21 cellular contexts compared by ENCODE assay signal in genomic region chr20:8621021-8621420, GRCh38.
"Had no signal": no experiment of that assay in that cellular context is flagged by ENCODE, and none has a peak within 500 bp of the region (broad histone marks: within the 10 kb centered on the region; RNA-seq: fewer than 3 reads in every experiment).

No MANE protein-coding gene starts in this region.

- H3K36me3 Mint-ChIP-seq: activated naive CD8-positive, alpha-beta T cell treated with anti-CD3 and anti-CD28 coated beads for 36 hours; natural killer cell; stimulated activated memory B cell treated with anti-CD40 and anti-IgM and Interleukin-4, amounts not matched to agents 10 μg/mL and 1 μg/mL and 100 μg/mL, for 72 hours had no signal

- H3K27me3 Mint-ChIP-seq: activated naive CD8-positive, alpha-beta T cell treated with anti-CD3 and anti-CD28 coated beads for 36 hours; stimulated activated memory B cell treated with anti-CD40 and anti-IgM and Interleukin-4, amounts not matched to agents 10 μg/mL and 1 μg/mL and 100 μg/mL, for 72 hours had no signal

- H3K9me3 Mint-ChIP-seq: activated naive CD8-positive, alpha-beta T cell treated with anti-CD3 and anti-CD28 coated beads for 36 hours; activated T-cell treated with anti-CD3 and anti-CD28 coated beads, Interleukin-2, amount 50 U/mL, for 4 hours; natural killer cell; stimulated activated memory B cell treated with anti-CD40 and anti-IgM and Interleukin-4, amounts not matched to agents 10 μg/mL and 1 μg/mL and 100 μg/mL, for 72 hours had no signal

- ATAC-seq: activated T-cell treated with anti-CD3 and anti-CD28 coated beads, Interleukin-2, amount 50 U/mL, for 4 hours; foreskin keratinocyte; natural killer cell; sciatic nerve; stimulated activated memory B cell treated with anti-CD40 and anti-IgM and Interleukin-4, amounts not matched to agents 10 μg/mL and 1 μg/mL and 100 μg/mL, for 72 hours had no signal

- H3K27ac Mint-ChIP-seq: activated naive CD8-positive, alpha-beta T cell treated with anti-CD3 and anti-CD28 coated beads for 36 hours; natural killer cell; stimulated activated memory B cell treated with anti-CD40 and anti-IgM and Interleukin-4, amounts not matched to agents 10 μg/mL and 1 μg/mL and 100 μg/mL, for 72 hours had no signal

- H3K4me3 ChIP-seq: stomach, suprapubic skin, tibial nerve had no signal

- H3K4me3 Mint-ChIP-seq: activated naive CD8-positive, alpha-beta T cell treated with anti-CD3 and anti-CD28 coated beads for 36 hours; activated T-cell treated with anti-CD3 and anti-CD28 coated beads, Interleukin-2, amount 50 U/mL, for 4 hours; natural killer cell; stimulated activated memory B cell treated with anti-CD40 and anti-IgM and Interleukin-4, amounts not matched to agents 10 μg/mL and 1 μg/mL and 100 μg/mL, for 72 hours had no signal

- DNase-seq: activated CD4-positive, alpha-beta T cell treated with anti-CD3 and anti-CD28 coated beads for 4 hours; activated CD4-positive, alpha-beta T cell treated with anti-CD3 and anti-CD28 coated beads, Interleukin-2, amount 50 U/mL, for 48 hours; activated CD4-positive, CD25-positive, alpha-beta regulatory T cell; activated CD8-positive, alpha-beta memory T cell treated with anti-CD3 and anti-CD28 coated beads, Interleukin-2, amount 50 U/mL, for 48 hours; activated naive CD4-positive, alpha-beta T cell treated with Interleukin-2 at 50 U/mL for 16 hours; activated naive CD8-positive, alpha-beta T cell treated with anti-CD3 and anti-CD28 coated beads for 36 hours; activated T-cell treated with anti-CD3 and anti-CD28 coated beads, Interleukin-2, amount 50 U/mL, for 4 hours; central memory CD4-positive, alpha-beta T cell; dermis blood vessel endothelial cell; effector memory CD4-positive, alpha-beta T cell; foreskin keratinocyte; hypothalamus; midbrain; natural killer cell; small intestine; stimulated activated CD4-positive, alpha-beta T cell treated with anti-CD3 and anti-CD28 coated beads, Interleukin-2, amount 100 ng/mL, for 24 hours; stomach had no signal

- H3K4me1 ChIP-seq: foreskin keratinocyte, suprapubic skin, tibial nerve had no signal

- H3K4me1 Mint-ChIP-seq: activated naive CD8-positive, alpha-beta T cell treated with anti-CD3 and anti-CD28 coated beads for 36 hours; stimulated activated memory B cell treated with anti-CD40 and anti-IgM and Interleukin-4, amounts not matched to agents 10 μg/mL and 1 μg/mL and 100 μg/mL, for 72 hours had no signal

- H3K36me3 ChIP-seq: stomach, suprapubic skin, tibial nerve had no signal

- H3K27me3 ChIP-seq: foreskin keratinocyte, stomach, suprapubic skin, tibial nerve had no signal

- H3K9me3 ChIP-seq: stomach, suprapubic skin, tibial nerve had no signal
